Comparison of ENCODE assay signal across 18 cellular contexts in genomic region chr5:133106343-133106742, GRCh38. TPM values are rescaled to one million over a fixed set of nuclear protein-coding genes. Genes with fewer than 3 reads are reported as not detected.
DNase-seq lines count a peak whose midpoint lies in the region; ATAC-seq and TF ChIP-seq lines count a peak whose summit lies in the region.
"Had no signal": no experiment of that assay in that cellular context is flagged by ENCODE, and none has a peak within 500 bp of the region (broad histone marks: within the 10 kb centered on the region; RNA-seq: fewer than 3 reads in every experiment).

No MANE protein-coding gene starts in this region.

- H3K9ac ChIP-seq in BLaER1 = peak overlapping the region; percentile 41; the same call in 1 of the 2 replicates
- H3K9ac ChIP-seq in OCI-LY1 (ENCODE audit: low read length) = peak overlapping the region; percentile 21; the same call in 1 of the 2 replicates

- H3K9me3 ChIP-seq in BLaER1 (no peaks in the 10 kb centered on the region), DOHH2 (ENCODE audit: control insufficient read depth, insufficient read depth, low read length) (no peaks in the 10 kb centered on the region), OCI-LY1 (ENCODE audit: low read length) (no peaks in the 10 kb centered on the region), transverse colon (no peaks in the 10 kb centered on the region)

- no peak for ATAC-seq in naive B cell (ENCODE audit: low read depth in 2 of 2)
- ATAC-seq in stimulated activated naive CD8-positive, alpha-beta T cell treated with anti-CD3 and anti-CD28 coated beads, Interleukin-15, amount 100 ng/mL, for 72 hours = no peak

- TF ChIP-seq POLR2A in transverse colon (IDR thresholded peaks at IDR 0.05) = no peak

- in situ Hi-C loops in transverse colon (cut with MboI; ENCODE audit: low pct_ligation_motif_present in 1 of 4, low pct_unique_long_range_greater_than_20kb in 1 of 4, low sequenced_read_pairs in 3 of 4) = loop anchor here in 3 of 4 donors (25.0 kb wide), 2 partner anchors 181 to 756 kb away; no protein-coding TSS in a partner anchor

- H3K4me3 Mint-ChIP-seq in naive B cell = peak overlapping the region; percentile 43 to 84 (median 68)
- no peak overlapping the region for H3K4me3 Mint-ChIP-seq in stimulated activated naive CD8-positive, alpha-beta T cell treated with anti-CD3 and anti-CD28 coated beads, Interleukin-15, amount 100 ng/mL, for 72 hours

- H3K27me3 ChIP-seq in BLaER1 (no peaks in the 10 kb centered on the region), DOHH2 (ENCODE audit: control insufficient read depth, low read length) (no peaks in the 10 kb centered on the region), OCI-LY1 (ENCODE audit: insufficient read depth, low read length) (no peaks in the 10 kb centered on the region), transverse colon (no peaks in the 10 kb centered on the region)

- H3K27ac ChIP-seq in BLaER1 = peak overlapping the region; percentile 76
- H3K27ac ChIP-seq in DOHH2 (ENCODE audit: low read depth, low read length) = peak overlapping the region; percentile 96
- peak overlapping the region; percentile 97 for H3K27ac ChIP-seq in OCI-LY1 (ENCODE audit: low read depth, low read length, poor library complexity, severe bottlenecking)
- H3K27ac ChIP-seq in transverse colon = no peak overlapping the region
- H3K27ac ChIP-seq: PC-9, SK-N-MC had no signal

- intact Hi-C loops in transverse colon (cut with DNase I; ENCODE audit: low total_unique reads) = no loop called here

- TF ChIP-seq EP300 in transverse colon (IDR thresholded peaks at IDR 0.05; ENCODE audit: low read depth) = no peak

- no peak for TF ChIP-seq CTCF in DOHH2 (IDR thresholded peaks at IDR 0.05; ENCODE audit: low read depth, low read length, poor library complexity, severe bottlenecking)
- no peak for TF ChIP-seq CTCF in OCI-LY1 (IDR thresholded peaks at IDR 0.05; ENCODE audit: low read length)
- no peak for TF ChIP-seq CTCF in transverse colon (IDR thresholded peaks at IDR 0.05)

- H3K27me3 Mint-ChIP-seq in naive B cell = no peaks in the 10 kb centered on the region
- H3K27me3 Mint-ChIP-seq in stimulated activated naive CD8-positive, alpha-beta T cell treated with anti-CD3 and anti-CD28 coated beads, Interleukin-15, amount 100 ng/mL, for 72 hours = no peaks in the 10 kb centered on the region

- DNase-seq in naive B cell (no peak), OCI-M1 (lab: John Stamatoyannopoulos, UW) (no peak), DMS153 treated with DMSO at 0.1 percent for 48 hours (lab: John Stamatoyannopoulos, UW; ENCODE audit: unreplicated experiment) (no peak), transverse colon (no peak)
- no peak for DNase-seq in stimulated activated naive CD8-positive, alpha-beta T cell treated with anti-CD3 and anti-CD28 coated beads, Interleukin-15, amount 100 ng/mL, for 72 hours
- DNase-seq: AML-193; IMR-90; NCI-H1048; NCI-H146; NCI-H2107; NCI-H226; NK-92 treated with Interleukin-12 subunit alpha and Interleukin-12 subunit beta, amount 100 ng/mL, for 24 hours; PC-9 had no signal

- H3K4me1 ChIP-seq in BLaER1 (peaks cover 74% of the 10 kb centered on the region), DOHH2 (ENCODE audit: control insufficient read depth, low read length) (peaks cover 79% of the 10 kb centered on the region), OCI-LY1 (ENCODE audit: insufficient read depth, low read length, severe bottlenecking) (peaks cover 51% of the 10 kb centered on the region), transverse colon (peaks cover 0 to 3% (median 2%) of the 10 kb centered on the region in 4 donors)
- H3K4me1 ChIP-seq: HAP-1 had no signal

- 70 to 82% methylated on average over 2 to 3 of the region's 3 CpGs for WGBS in transverse colon (ENCODE audit: low coverage in 1 of 2), 2 donors

- H3K4me2 ChIP-seq in BLaER1 (peak overlapping the region; percentile 74), DOHH2 (ENCODE audit: low read length) (peak overlapping the region; percentile 83), OCI-LY1 (ENCODE audit: low read length) (peak overlapping the region; percentile 34; the same call in 1 of the 2 replicates)
- H3K4me2 ChIP-seq: PC-9 had no signal

- peaks cover 25% of the 10 kb centered on the region for H3K79me2 ChIP-seq in DOHH2 (ENCODE audit: control insufficient read depth, low read length)
- no peaks in the 10 kb centered on the region for H3K79me2 ChIP-seq in OCI-LY1 (ENCODE audit: insufficient read depth, low read length)

- H3K27ac Mint-ChIP-seq in naive B cell = peak overlapping the region; percentile 86 to 98 (median 93)
- H3K27ac Mint-ChIP-seq in stimulated activated naive CD8-positive, alpha-beta T cell treated with anti-CD3 and anti-CD28 coated beads, Interleukin-15, amount 100 ng/mL, for 72 hours = peak overlapping the region in 1 of 2 donors; percentile 36

- H3F3A ChIP-seq in DOHH2 (ENCODE audit: control insufficient read depth, insufficient read depth) = peaks cover 66% of the 10 kb centered on the region
- H3F3A ChIP-seq in OCI-LY1 (ENCODE audit: insufficient read depth, low read length) = peaks cover 10% of the 10 kb centered on the region

- no peak overlapping the region for H3K4me3 ChIP-seq in BLaER1
- H3K4me3 ChIP-seq in DOHH2 (ENCODE audit: low read length) = peak overlapping the region; percentile 66
- H3K4me3 ChIP-seq in OCI-LY1 (ENCODE audit: low read depth, low read length, poor library complexity, severe bottlenecking) = no peak overlapping the region
- H3K4me3 ChIP-seq in transverse colon = no peak overlapping the region
- H3K4me3 ChIP-seq: HAP-1, PC-9, SK-N-MC had no signal

- H3K36me3 ChIP-seq in BLaER1 (peaks cover 40% of the 10 kb centered on the region), DOHH2 (ENCODE audit: control insufficient read depth, low read length) (peaks cover 49% of the 10 kb centered on the region), OCI-LY1 (ENCODE audit: insufficient read depth, low read length) (peaks cover 50% of the 10 kb centered on the region), transverse colon (peaks cover 0 to 36% (median 16%) of the 10 kb centered on the region in 4 donors)

- no peaks in the 10 kb centered on the region for H3K9me2 ChIP-seq in DOHH2 (replicated peaks; ENCODE audit: control insufficient read depth, low read length)
- H3K9me2 ChIP-seq in OCI-LY1 (ENCODE audit: low read depth, low read length) = no peaks in the 10 kb centered on the region

- peaks cover 12 to 20% of the 10 kb centered on the region in 2 donors for H3K36me3 Mint-ChIP-seq in naive B cell

- H3K9me3 Mint-ChIP-seq in naive B cell = peaks cover 5 to 9% (median 7%) of the 10 kb centered on the region in 7 donors
- no peaks in the 10 kb centered on the region for H3K9me3 Mint-ChIP-seq in stimulated activated naive CD8-positive, alpha-beta T cell treated with anti-CD3 and anti-CD28 coated beads, Interleukin-15, amount 100 ng/mL, for 72 hours

- H2AFZ ChIP-seq in OCI-LY1 (ENCODE audit: low read length) = no peak overlapping the region
- H2AFZ ChIP-seq: PC-9 had no signal

- H4K20me1 ChIP-seq in BLaER1 (no peaks in the 10 kb centered on the region), DOHH2 (ENCODE audit: control insufficient read depth, insufficient read depth, low read depth, low read length) (no peaks in the 10 kb centered on the region), OCI-LY1 (ENCODE audit: insufficient read depth, low read length) (no peaks in the 10 kb centered on the region)

- peaks cover 61 to 74% (median 65%) of the 10 kb centered on the region in 3 donors for H3K4me1 Mint-ChIP-seq in naive B cell
- peaks cover 28% of the 10 kb centered on the region for H3K4me1 Mint-ChIP-seq in stimulated activated naive CD8-positive, alpha-beta T cell treated with anti-CD3 and anti-CD28 coated beads, Interleukin-15, amount 100 ng/mL, for 72 hours

RNA-seq across cellular contexts. Expression of gene HSPA4, which starts 54.5 kb away (rescaled TPM):
- polyA plus RNA-seq in naive B cell (ENCODE audit: low read depth in 6 of 6) = 100 to 1,000 TPM in 2 of 6 donors, 10 to 100 TPM in 4; 92.4 to 113 (median 96.2) TPM
- 10 to 100 TPM; 34.4 to 52.5 (median 46.5) TPM for total RNA-seq in transverse colon

Comparison
In these comparisons a context has a peak if more than half of its experiments do, and no peak if none do; other contexts are left out.
1. H3K27ac ChIP-seq: peak in BLaER1 (single experiment), DOHH2 (single experiment) and OCI-LY1 (single experiment); none in transverse colon (0 of 4).
2. H3K4me3 Mint-ChIP-seq: peak in naive B cell (8 of 8); none in stimulated activated naive CD8-positive, alpha-beta T cell treated with anti-CD3 and anti-CD28 coated beads, Interleukin-15, amount 100 ng/mL, for 72 hours (0 of 2).
3. Peak in every context shown above with its lines, with median percentiles within 50 percentile points of each other: H3K4me2 ChIP-seq.